Comparison of ENCODE assay signal across 12 cellular contexts in genomic region chr2:161246301-161246700, GRCh38.
DNase-seq lines count a peak whose midpoint lies in the region; ATAC-seq and TF ChIP-seq lines count a peak whose summit lies in the region.
"Had no signal": no experiment of that assay in that cellular context is flagged by ENCODE, and none has a peak within 500 bp of the region (broad histone marks: within the 10 kb centered on the region; RNA-seq: fewer than 3 reads in every experiment).

No MANE protein-coding gene starts in this region.

- POLR2A ChIA-PET in activated B cell treated with CpG ODN at 0.5 μM for 24 hours (lab: Charles Lee) = interaction anchor here (0.6 to 0.9 kb wide), 2 partner anchors 9 to 62 kb away, joined by 3 to 6 read pairs; partner anchors contain the start of gene PSMD14

- H3K4me3 Mint-ChIP-seq in activated B cell treated with CpG ODN at 0.5 μM for 24 hours (no peak overlapping the region), naive B cell (peak overlapping the region in 6 of 8 donors; percentile 30 to 90 (median 84))
- H3K4me3 Mint-ChIP-seq: neural crest cell had no signal

- H3K4me1 Mint-ChIP-seq in activated B cell treated with CpG ODN at 0.5 μM for 24 hours (peaks cover 60% of the 10 kb centered on the region), naive B cell (peaks cover 14 to 33% (median 23%) of the 10 kb centered on the region in 3 donors)

- H3K36me3 Mint-ChIP-seq in activated B cell treated with CpG ODN at 0.5 μM for 24 hours (ENCODE audit: low read depth) (no peaks in the 10 kb centered on the region), naive B cell (no peaks in the 10 kb centered on the region)

- intact Hi-C loops in activated B cell treated with CpG ODN at 0.5 μM for 24 hours (cut with micrococcal nuclease) = loop anchor here (5.0 kb wide), 1 partner anchor 171 kb away; the partner anchor contains the start of gene TBR1

- no peaks in the 10 kb centered on the region for H3K27me3 Mint-ChIP-seq in activated B cell treated with CpG ODN at 0.5 μM for 24 hours
- peaks cover 0 to 16% (median 0%) of the 10 kb centered on the region in 3 donors for H3K27me3 Mint-ChIP-seq in naive B cell

- H3K27ac Mint-ChIP-seq in activated B cell treated with CpG ODN at 0.5 μM for 24 hours = peak overlapping the region; percentile 31
- peak overlapping the region in 2 of 6 donors; percentile 39 to 95 for H3K27ac Mint-ChIP-seq in naive B cell

- H3K9me3 Mint-ChIP-seq in activated B cell treated with CpG ODN at 0.5 μM for 24 hours = no peaks in the 10 kb centered on the region
- no peaks in the 10 kb centered on the region for H3K9me3 Mint-ChIP-seq in naive B cell
- H3K9me3 Mint-ChIP-seq: neural crest cell had no signal

- DNase-seq in NCI-H345 (lab: John Stamatoyannopoulos, UW) (peak; percentile 62), NCI-H345 treated with DMSO at 0.1 percent for 48 hours (lab: John Stamatoyannopoulos, UW; ENCODE audit: unreplicated experiment) (no peak), NCI-H1092 (lab: John Stamatoyannopoulos, UW) (peak; percentile 41), activated B cell treated with CpG ODN at 0.5 μM for 24 hours (no peak), naive B cell (no peak), SHP77 treated with DMSO at 0.1 percent for 48 hours (lab: John Stamatoyannopoulos, UW) (no peak)
- DNase-seq in stimulated activated CD8-positive, alpha-beta memory T cell treated with anti-CD3 and anti-CD28 coated beads, Interleukin-4, amount 100 ng/mL, for 48 hours = no peak
- DNase-seq: cortex of kidney, NCI-H446 treated with DMSO at 0.1 percent for 48 hours had no signal

- ATAC-seq in activated B cell treated with CpG ODN at 0.5 μM for 24 hours (ENCODE audit: low read depth) (no peak), naive B cell (ENCODE audit: low read depth in 2 of 2) (no peak), GM18502 (IDR thresholded peaks at IDR 0.05; ENCODE audit: poor library complexity, unreplicated experiment) (no peak)
- ATAC-seq: A549 had no signal

- no peak for TF ChIP-seq CTCF in activated B cell treated with CpG ODN at 0.5 μM for 24 hours (IDR thresholded peaks at IDR 0.05)

- CTCF ChIA-PET in activated B cell treated with CpG ODN at 0.5 μM for 24 hours (lab: Charles Lee) = no interaction called here

Comparison
In these comparisons a context has a peak if more than half of its experiments do, and no peak if none do; other contexts are left out.
1. DNase-seq: peak in NCI-H345 (single experiment) and NCI-H1092 (single experiment); none in NCI-H345 treated with DMSO at 0.1 percent for 48 hours (single experiment), activated B cell treated with CpG ODN at 0.5 μM for 24 hours (single experiment), naive B cell (single experiment), SHP77 treated with DMSO at 0.1 percent for 48 hours (single experiment) and stimulated activated CD8-positive, alpha-beta memory T cell treated with anti-CD3 and anti-CD28 coated beads, Interleukin-4, amount 100 ng/mL, for 48 hours (single experiment).